Comparison of ENCODE assay signal across 26 cellular contexts in genomic region chr12:104446646-104447415, GRCh38.
"Had no signal": no experiment of that assay in that cellular context is flagged by ENCODE, and none has a peak within 500 bp of the region (broad histone marks: within the 10 kb centered on the region; RNA-seq: fewer than 3 reads in every experiment).

No MANE protein-coding gene starts in this region.

- H3K9me3 ChIP-seq: pancreas, prostate gland, stomach, testis, thyroid gland, transverse colon, upper lobe of right lung had no signal

- H3K27me3 ChIP-seq: pancreas, stomach, testis, thyroid gland, transverse colon, upper lobe of right lung had no signal

- ATAC-seq: naive thymus-derived CD8-positive, alpha-beta T cell; pancreas; right cardiac atrium; sciatic nerve; stimulated activated naive B cell treated with anti-CD40 and anti-IgM and Interleukin-4, amounts not matched to agents 10 μg/mL and 1 μg/mL and 100 μg/mL, for 72 hours; stimulated activated naive CD8-positive, alpha-beta T cell treated with anti-CD3 and anti-CD28 coated beads, Interleukin-15, Interleukin-2, amounts not matched to agents 100 U/mL and 50 U/mL, for 24 hours; upper lobe of right lung had no signal

- H3K27me3 Mint-ChIP-seq: naive thymus-derived CD8-positive, alpha-beta T cell; stimulated activated naive B cell treated with anti-CD40 and anti-IgM and Interleukin-4, amounts not matched to agents 10 μg/mL and 1 μg/mL and 100 μg/mL, for 72 hours had no signal

- H3K27ac ChIP-seq: left ventricle myocardium inferior, pancreas, prostate gland, skin epidermis, stomach, testis, thyroid gland, transverse colon, upper lobe of right lung had no signal

- H3K27ac Mint-ChIP-seq: naive thymus-derived CD8-positive, alpha-beta T cell; nephron; stimulated activated naive B cell treated with anti-CD40 and anti-IgM and Interleukin-4, amounts not matched to agents 10 μg/mL and 1 μg/mL and 100 μg/mL, for 72 hours had no signal

- H3K4me3 ChIP-seq: left ventricle myocardium inferior, lung, pancreas, prostate gland, skin epidermis, stomach, testis, thyroid gland, transverse colon, upper lobe of right lung had no signal

- DNase-seq: islet precursor cell; left ventricle myocardium inferior; mesenchymal stem cell; naive thymus-derived CD8-positive, alpha-beta T cell; nucleus accumbens; pancreas; posterior cingulate gyrus; retina; right cardiac atrium; stimulated activated CD4-positive, alpha-beta T cell treated with anti-CD3 and anti-CD28 coated beads, Interleukin-12 subunit alpha, Interleukin-12 subunit beta, amount 100 ng/mL, for 4 hours; stimulated activated CD4-positive, alpha-beta T cell treated with anti-CD3 and anti-CD28 coated beads, Interleukin-15, amount 100 ng/mL, for 24 hours; stimulated activated CD4-positive, alpha-beta T cell treated with anti-CD3 and anti-CD28 coated beads, Interleukin-2, amount 100 ng/mL, for 24 hours; stimulated activated CD4-positive, alpha-beta T cell treated with anti-CD3 and anti-CD28 coated beads, Interleukin-4, amount 100 ng/mL, for 1 hour; stimulated activated naive B cell treated with anti-CD40 and anti-IgM and Interleukin-4, amounts not matched to agents 10 μg/mL and 1 μg/mL and 100 μg/mL, for 72 hours; stimulated activated naive CD8-positive, alpha-beta T cell treated with anti-CD3 and anti-CD28 coated beads, Interleukin-15, Interleukin-2, amounts not matched to agents 100 U/mL and 50 U/mL, for 24 hours; stomach; testis; thyroid gland; transverse colon; upper lobe of right lung had no signal

- H3K36me3 Mint-ChIP-seq: naive thymus-derived CD8-positive, alpha-beta T cell had no signal

- H3K36me3 ChIP-seq: left ventricle myocardium inferior, pancreas, prostate gland, stomach, thyroid gland, transverse colon, upper lobe of right lung had no signal

- H3K4me1 ChIP-seq: left ventricle myocardium inferior, pancreas, prostate gland, stomach, testis, thyroid gland, transverse colon, upper lobe of right lung had no signal

- H3K4me3 Mint-ChIP-seq: naive thymus-derived CD8-positive, alpha-beta T cell; nephron; neural crest cell; stimulated activated naive B cell treated with anti-CD40 and anti-IgM and Interleukin-4, amounts not matched to agents 10 μg/mL and 1 μg/mL and 100 μg/mL, for 72 hours had no signal
